In genomic region chr12:100329800-100330199, GRCh38 we compare ENCODE assay signal across 17 cellular contexts. TPM values are rescaled to one million over a fixed set of nuclear protein-coding genes. Genes with fewer than 3 reads are reported as not detected.
DNase-seq lines count a peak whose midpoint lies in the region; ATAC-seq and TF ChIP-seq lines count a peak whose summit lies in the region.
"Had no signal": no experiment of that assay in that cellular context is flagged by ENCODE, and none has a peak within 500 bp of the region (broad histone marks: within the 10 kb centered on the region; RNA-seq: fewer than 3 reads in every experiment).

No MANE protein-coding gene starts in this region.

- peaks cover 8% of the 10 kb centered on the region for H3K4me1 Mint-ChIP-seq in activated CD8-positive, alpha-beta T cell treated with anti-CD3 and anti-CD28 coated beads for 36 hours (ENCODE audit: low read depth)
- no peaks in the 10 kb centered on the region for H3K4me1 Mint-ChIP-seq in activated CD8-positive, alpha-beta T cell treated with anti-CD3 and anti-CD28 coated beads, Interleukin-2, amount 10 ng/mL, durations not matched to agents 7 days and 5 days (ENCODE audit: low read depth)
- peaks cover 3% of the 10 kb centered on the region for H3K4me1 Mint-ChIP-seq in memory B cell

- CTCF ChIA-PET in activated CD8-positive, alpha-beta T cell treated with anti-CD3 and anti-CD28 coated beads for 36 hours (lab: Charles Lee), result no interaction called here
- CTCF ChIA-PET in activated CD8-positive, alpha-beta T cell treated with anti-CD3 and anti-CD28 coated beads, Interleukin-2, amount 10 ng/mL, durations not matched to agents 7 days and 5 days (lab: Charles Lee), result no interaction called here

- DNase-seq in activated CD8-positive, alpha-beta T cell treated with anti-CD3 and anti-CD28 coated beads for 36 hours, result peak; percentile 5
- DNase-seq in activated CD8-positive, alpha-beta T cell treated with anti-CD3 and anti-CD28 coated beads, Interleukin-2, amount 10 ng/mL, durations not matched to agents 7 days and 5 days, result no peak
- DNase-seq in memory B cell (ENCODE audit: low spot score in 2 of 2) (no peak), SW 1271 (lab: John Stamatoyannopoulos, UW) (no peak), NCI-H1092 (lab: John Stamatoyannopoulos, UW) (no peak)
- no peak for DNase-seq in NK-92 treated with Interleukin-12 subunit alpha and Interleukin-12 subunit beta, amount 100 ng/mL, for 24 hours (lab: John Stamatoyannopoulos, UW)
- DNase-seq: activated CD8-positive, alpha-beta memory T cell treated with anti-CD3 and anti-CD28 coated beads, Interleukin-2, amount 50 U/mL, for 4 hours; DMS79 treated with DMSO at 0.1 percent for 48 hours; left lung; NCI-H1048; occipital lobe; stimulated activated CD4-positive, alpha-beta T cell treated with anti-CD3 and anti-CD28 coated beads, Interleukin-1b, Interleukin-23, amount 100 ng/mL, for 48 hours; testis had no signal

- no peak overlapping the region for H3K4me3 Mint-ChIP-seq in activated CD8-positive, alpha-beta T cell treated with anti-CD3 and anti-CD28 coated beads for 36 hours
- no peak overlapping the region for H3K4me3 Mint-ChIP-seq in activated CD8-positive, alpha-beta T cell treated with anti-CD3 and anti-CD28 coated beads, Interleukin-2, amount 10 ng/mL, durations not matched to agents 7 days and 5 days
- no peak overlapping the region for H3K4me3 Mint-ChIP-seq in memory B cell

- peaks cover 22% of the 10 kb centered on the region for H3K36me3 Mint-ChIP-seq in activated CD8-positive, alpha-beta T cell treated with anti-CD3 and anti-CD28 coated beads for 36 hours (ENCODE audit: low read depth)
- H3K36me3 Mint-ChIP-seq in activated CD8-positive, alpha-beta T cell treated with anti-CD3 and anti-CD28 coated beads, Interleukin-2, amount 10 ng/mL, durations not matched to agents 7 days and 5 days (ENCODE audit: low read depth), result peaks cover 28% of the 10 kb centered on the region
- peaks cover 31% of the 10 kb centered on the region for H3K36me3 Mint-ChIP-seq in memory B cell

- POLR2A ChIA-PET in activated CD8-positive, alpha-beta T cell treated with anti-CD3 and anti-CD28 coated beads for 36 hours (lab: Charles Lee), result no interaction called here
- POLR2A ChIA-PET in activated CD8-positive, alpha-beta T cell treated with anti-CD3 and anti-CD28 coated beads, Interleukin-2, amount 10 ng/mL, durations not matched to agents 7 days and 5 days (lab: Charles Lee), result no interaction called here

- no peaks in the 10 kb centered on the region for H3K9me3 Mint-ChIP-seq in activated CD8-positive, alpha-beta T cell treated with anti-CD3 and anti-CD28 coated beads for 36 hours
- no peaks in the 10 kb centered on the region for H3K9me3 Mint-ChIP-seq in activated CD8-positive, alpha-beta T cell treated with anti-CD3 and anti-CD28 coated beads, Interleukin-2, amount 10 ng/mL, durations not matched to agents 7 days and 5 days (ENCODE audit: insufficient read depth)
- H3K9me3 Mint-ChIP-seq in memory B cell, result no peaks in the 10 kb centered on the region

- peak; percentile 69 for ATAC-seq in activated CD8-positive, alpha-beta T cell treated with anti-CD3 and anti-CD28 coated beads for 36 hours
- no peak for ATAC-seq in activated CD8-positive, alpha-beta T cell treated with anti-CD3 and anti-CD28 coated beads, Interleukin-2, amount 10 ng/mL, durations not matched to agents 7 days and 5 days
- peak; percentile 94 for ATAC-seq in GM21576 (IDR thresholded peaks at IDR 0.05; ENCODE audit: unreplicated experiment)
- peak; percentile 88 for ATAC-seq in HG03108 (IDR thresholded peaks at IDR 0.05; ENCODE audit: unreplicated experiment)
- ATAC-seq in memory B cell (ENCODE audit: low read depth), result peak; percentile 17
- ATAC-seq: HCT116, left lung had no signal

- no peak overlapping the region for H3K27ac Mint-ChIP-seq in activated CD8-positive, alpha-beta T cell treated with anti-CD3 and anti-CD28 coated beads for 36 hours
- H3K27ac Mint-ChIP-seq in activated CD8-positive, alpha-beta T cell treated with anti-CD3 and anti-CD28 coated beads, Interleukin-2, amount 10 ng/mL, durations not matched to agents 7 days and 5 days, result no peak overlapping the region
- peak overlapping the region; percentile 33 for H3K27ac Mint-ChIP-seq in memory B cell

- H3K27me3 Mint-ChIP-seq in activated CD8-positive, alpha-beta T cell treated with anti-CD3 and anti-CD28 coated beads for 36 hours, result no peaks in the 10 kb centered on the region
- H3K27me3 Mint-ChIP-seq in activated CD8-positive, alpha-beta T cell treated with anti-CD3 and anti-CD28 coated beads, Interleukin-2, amount 10 ng/mL, durations not matched to agents 7 days and 5 days (ENCODE audit: low read depth), result no peaks in the 10 kb centered on the region
- no peaks in the 10 kb centered on the region for H3K27me3 Mint-ChIP-seq in memory B cell

- no peak for TF ChIP-seq CTCF in activated CD8-positive, alpha-beta T cell treated with anti-CD3 and anti-CD28 coated beads for 36 hours (IDR thresholded peaks at IDR 0.05)

- intact Hi-C loops in activated CD8-positive, alpha-beta T cell treated with anti-CD3 and anti-CD28 coated beads for 36 hours (cut with micrococcal nuclease), result no loop called here

RNA-seq across cellular contexts. Expression of gene SLC17A8, which starts 27.1 kb away (rescaled TPM):
- total RNA-seq in activated CD8-positive, alpha-beta T cell treated with anti-CD3 and anti-CD28 coated beads for 36 hours, result not detected
- not detected for total RNA-seq in activated CD8-positive, alpha-beta T cell treated with anti-CD3 and anti-CD28 coated beads, Interleukin-2, amount 10 ng/mL, durations not matched to agents 7 days and 5 days
- total RNA-seq: cardiac muscle cell had no signal
